19 cellular contexts compared by ENCODE assay signal in the genomic region with DNA sequence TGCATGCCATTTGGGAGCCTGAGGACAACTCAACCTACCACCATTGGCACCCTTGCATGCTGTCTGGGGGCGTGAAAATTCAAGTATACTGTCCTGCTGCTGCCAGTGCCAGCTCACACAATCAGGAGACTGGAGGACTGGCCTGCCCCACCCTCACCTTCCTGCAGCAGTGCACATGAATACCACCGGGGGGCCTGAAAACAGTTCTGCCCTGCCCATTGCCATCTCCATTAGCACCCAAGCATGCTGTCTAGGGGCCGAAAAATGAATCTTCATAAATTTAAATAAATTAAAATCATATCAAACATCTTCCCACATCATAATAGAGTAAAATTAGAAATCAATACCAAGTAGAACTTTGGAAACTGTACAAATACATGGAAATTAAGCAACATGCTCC.
DNase-seq lines count a peak whose midpoint lies in the region; ATAC-seq and TF ChIP-seq lines count a peak whose summit lies in the region.
"Had no signal": no experiment of that assay in that cellular context is flagged by ENCODE, and none has a peak within 500 bp of the region (broad histone marks: within the 10 kb centered on the region; RNA-seq: fewer than 3 reads in every experiment).

No MANE protein-coding gene starts in this region.

- H3K27ac Mint-ChIP-seq in endodermal cell: no peak overlapping the region
- H3K27ac Mint-ChIP-seq: B cell had no signal

- H3K4me3 ChIP-seq in endodermal cell (ENCODE audit: low read length) (no peak overlapping the region), body of pancreas (no peak overlapping the region)
- H3K4me3 ChIP-seq: left lung, sigmoid colon, suprapubic skin had no signal

- H3K36me3 ChIP-seq in endodermal cell (ENCODE audit: control insufficient read depth, insufficient read depth, low read length): no peaks in the 10 kb centered on the region
- no peaks in the 10 kb centered on the region for H3K36me3 ChIP-seq in body of pancreas (replicated peaks in 1 of 2; ENCODE audit: insufficient read depth in 1 of 2, low read depth in 2 of 2)
- H3K36me3 ChIP-seq: left lung, sigmoid colon, suprapubic skin had no signal

- no peak overlapping the region for H3K4me3 Mint-ChIP-seq in endodermal cell
- H3K4me3 Mint-ChIP-seq: B cell; central memory CD8-positive, alpha-beta T cell had no signal

- 62% methylated on average over 3 of the region's 3 CpGs; no CpG with 5 or more reads in 1 of the 2 experiments for WGBS in endodermal cell (ENCODE audit: insufficient coverage in 1 of 2, insufficient read length in 1 of 2), 2 experiments
- WGBS in body of pancreas, 2 donors: 37 to 55% methylated on average over 3 of the region's 3 CpGs

- H3K36me3 Mint-ChIP-seq in endodermal cell (ENCODE audit: low read depth): no peaks in the 10 kb centered on the region

- H3K4me1 ChIP-seq in endodermal cell (ENCODE audit: control insufficient read depth, insufficient read depth, low read length) (no peaks in the 10 kb centered on the region), body of pancreas (no peaks in the 10 kb centered on the region)
- H3K4me1 ChIP-seq: left lung, sigmoid colon, suprapubic skin had no signal

- intact Hi-C loops in body of pancreas (cut with DNase I): no loop called here

- no peaks in the 10 kb centered on the region for H3K4me1 Mint-ChIP-seq in endodermal cell
- H3K4me1 Mint-ChIP-seq: B cell; central memory CD8-positive, alpha-beta T cell had no signal

- TF ChIP-seq CTCF in 22Rv1 (IDR thresholded peaks at IDR 0.05) (peak; percentile 54), endodermal cell (conservative IDR thresholded peaks at IDR 0.05) (peak; percentile 63), body of pancreas (IDR thresholded peaks at IDR 0.05) (no peak)

- no peak overlapping the region for H3K27ac ChIP-seq in 22Rv1
- H3K27ac ChIP-seq in endodermal cell (ENCODE audit: low read depth, low read length): no peak overlapping the region
- H3K27ac ChIP-seq in body of pancreas: no peak overlapping the region
- no peak overlapping the region for H3K27ac ChIP-seq in substantia nigra (ENCODE audit: low read depth, low read length, poor library complexity, severe bottlenecking)
- H3K27ac ChIP-seq: left lung, sigmoid colon, suprapubic skin had no signal

- no peak for ATAC-seq in body of pancreas
- ATAC-seq: left lung had no signal

- H3K27me3 Mint-ChIP-seq in endodermal cell (ENCODE audit: insufficient read depth): no peaks in the 10 kb centered on the region
- H3K27me3 Mint-ChIP-seq: B cell; central memory CD8-positive, alpha-beta T cell had no signal

- no peaks in the 10 kb centered on the region for H3K9me3 Mint-ChIP-seq in endodermal cell

- no peak overlapping the region for H3K9ac ChIP-seq in endodermal cell (ENCODE audit: extremely low read depth, low read length, poor library complexity, severe bottlenecking)

- TF ChIP-seq POLR2A in body of pancreas (IDR thresholded peaks at IDR 0.05): no peak

- DNase-seq in Daoy (ENCODE audit: low read depth) (peak; percentile 9), NCI-H69 (lab: John Stamatoyannopoulos, UW) (peak; percentile 79), endodermal cell (peak; percentile 61), body of pancreas (no peak), kidney tubule cell (ENCODE audit: low spot score) (no peak), NCI-H1930 (lab: John Stamatoyannopoulos, UW) (no peak), substantia nigra (lab: John Stamatoyannopoulos, UW) (no peak)
- DNase-seq: DMS153; effector CD8-positive, alpha-beta T cell; hypothalamus; IMR-90; left lung; NCI-H1092; NCI-H446; sigmoid colon had no signal

- no peaks in the 10 kb centered on the region for H3K27me3 ChIP-seq in endodermal cell (ENCODE audit: control insufficient read depth, insufficient read depth, low read length, poor library complexity, severe bottlenecking)
- H3K27me3 ChIP-seq in body of pancreas: no peaks in the 10 kb centered on the region
- H3K27me3 ChIP-seq: left lung, sigmoid colon, suprapubic skin had no signal

- H3K9me3 ChIP-seq in endodermal cell (ENCODE audit: control insufficient read depth, low read length) (no peaks in the 10 kb centered on the region), body of pancreas (no peaks in the 10 kb centered on the region)
- H3K9me3 ChIP-seq: sigmoid colon, suprapubic skin had no signal

Comparison
In these comparisons a context has a peak if more than half of its experiments do, and no peak if none do; other contexts are left out.
1. CTCF ChIP-seq: peak in 22Rv1 (single experiment) and endodermal cell (single experiment); none in body of pancreas (0 of 7).
2. DNase-seq: peak in Daoy (single experiment), NCI-H69 (single experiment) and endodermal cell (single experiment); none in body of pancreas (0 of 4), kidney tubule cell (single experiment), NCI-H1930 (0 of 2) and substantia nigra (0 of 49).